In the genomic region with DNA sequence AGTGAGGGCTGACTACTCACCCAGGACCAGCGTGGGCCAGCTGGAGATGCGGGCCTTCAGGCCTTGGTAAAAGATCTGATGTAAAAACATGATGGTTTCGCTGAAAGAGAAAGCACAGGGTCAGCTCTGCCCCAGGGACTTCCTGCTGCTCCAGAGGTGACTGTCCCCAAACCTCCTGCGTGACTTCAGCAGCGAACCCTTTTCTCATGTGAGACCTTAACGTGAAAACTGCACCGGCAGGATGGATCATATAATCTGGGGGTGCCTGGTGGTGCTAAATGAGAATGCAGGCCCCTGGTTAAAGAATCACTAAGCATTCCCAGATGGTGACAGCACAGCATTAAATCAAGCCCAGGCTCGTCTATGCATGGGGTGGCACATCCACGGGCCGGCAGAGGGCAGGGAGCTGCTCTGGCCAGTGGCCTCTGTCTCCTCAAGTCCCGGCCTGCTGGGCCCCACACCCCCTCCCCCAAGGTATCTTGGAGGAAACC, we compare ENCODE assay signal across 11 cellular contexts. TPM values are rescaled to one million over a fixed set of nuclear protein-coding genes. Genes with fewer than 3 reads are reported as not detected.
DNase-seq lines count a peak whose midpoint lies in the region; ATAC-seq and TF ChIP-seq lines count a peak whose summit lies in the region.
"Had no signal": no experiment of that assay in that cellular context is flagged by ENCODE, and none has a peak within 500 bp of the region (broad histone marks: within the 10 kb centered on the region; RNA-seq: fewer than 3 reads in every experiment).

No MANE protein-coding gene starts in this region.

- no peaks in the 10 kb centered on the region for H3K4me1 Mint-ChIP-seq in endothelial cell (ENCODE audit: unreplicated experiment)
- H3K4me1 Mint-ChIP-seq in stimulated activated naive B cell treated with anti-CD40 and anti-IgM and Interleukin-4, amounts not matched to agents 10 μg/mL and 1 μg/mL and 100 μg/mL, for 72 hours, result no peaks in the 10 kb centered on the region
- H3K4me1 Mint-ChIP-seq in activated CD4-positive, alpha-beta T cell treated with anti-CD3 and anti-CD28 coated beads for 36 hours, result no peaks in the 10 kb centered on the region

- H3K4me3 Mint-ChIP-seq in endothelial cell (ENCODE audit: unreplicated experiment), result no peak overlapping the region
- no peak overlapping the region for H3K4me3 Mint-ChIP-seq in stimulated activated naive B cell treated with anti-CD40 and anti-IgM and Interleukin-4, amounts not matched to agents 10 μg/mL and 1 μg/mL and 100 μg/mL, for 72 hours
- H3K4me3 Mint-ChIP-seq in activated CD4-positive, alpha-beta T cell treated with anti-CD3 and anti-CD28 coated beads for 36 hours, result no peak overlapping the region
- H3K4me3 Mint-ChIP-seq: activated naive CD8-positive, alpha-beta T cell had no signal

- H3K9me3 Mint-ChIP-seq in endothelial cell (ENCODE audit: unreplicated experiment), result no peaks in the 10 kb centered on the region
- no peaks in the 10 kb centered on the region for H3K9me3 Mint-ChIP-seq in stimulated activated naive B cell treated with anti-CD40 and anti-IgM and Interleukin-4, amounts not matched to agents 10 μg/mL and 1 μg/mL and 100 μg/mL, for 72 hours
- H3K9me3 Mint-ChIP-seq in activated CD4-positive, alpha-beta T cell treated with anti-CD3 and anti-CD28 coated beads for 36 hours (ENCODE audit: low read depth), result no peaks in the 10 kb centered on the region

- H3K36me3 Mint-ChIP-seq in endothelial cell (ENCODE audit: low read depth, unreplicated experiment), result no peaks in the 10 kb centered on the region
- peaks cover 0 to 4% of the 10 kb centered on the region in 2 donors for H3K36me3 Mint-ChIP-seq in stimulated activated naive B cell treated with anti-CD40 and anti-IgM and Interleukin-4, amounts not matched to agents 10 μg/mL and 1 μg/mL and 100 μg/mL, for 72 hours
- H3K36me3 Mint-ChIP-seq in activated CD4-positive, alpha-beta T cell treated with anti-CD3 and anti-CD28 coated beads for 36 hours (ENCODE audit: low read depth), result no peaks in the 10 kb centered on the region
- H3K36me3 Mint-ChIP-seq: activated naive CD8-positive, alpha-beta T cell had no signal

- POLR2A ChIA-PET in activated CD4-positive, alpha-beta T cell treated with anti-CD3 and anti-CD28 coated beads for 36 hours (lab: Charles Lee), result no interaction called here

- ATAC-seq in GM19025 (IDR thresholded peaks at IDR 0.05; ENCODE audit: low read depth, unreplicated experiment), result peak; percentile 87
- peak; percentile 68 for ATAC-seq in HG03442 (IDR thresholded peaks at IDR 0.05; ENCODE audit: unreplicated experiment)
- ATAC-seq in stimulated activated naive B cell treated with anti-CD40 and anti-IgM and Interleukin-4, amounts not matched to agents 10 μg/mL and 1 μg/mL and 100 μg/mL, for 72 hours (replicated peaks), result peak; percentile 19 to 54
- ATAC-seq in GM21526 (IDR thresholded peaks at IDR 0.05; ENCODE audit: low FRiP score, unreplicated experiment), result no peak
- ATAC-seq in activated CD4-positive, alpha-beta T cell treated with anti-CD3 and anti-CD28 coated beads for 36 hours, result no peak

- H3K27me3 Mint-ChIP-seq in endothelial cell (ENCODE audit: unreplicated experiment), result peaks cover 7% of the 10 kb centered on the region
- peaks cover 29 to 32% of the 10 kb centered on the region in 2 donors for H3K27me3 Mint-ChIP-seq in stimulated activated naive B cell treated with anti-CD40 and anti-IgM and Interleukin-4, amounts not matched to agents 10 μg/mL and 1 μg/mL and 100 μg/mL, for 72 hours
- H3K27me3 Mint-ChIP-seq in activated CD4-positive, alpha-beta T cell treated with anti-CD3 and anti-CD28 coated beads for 36 hours, result peaks cover 14% of the 10 kb centered on the region

- no peak overlapping the region for H3K27ac Mint-ChIP-seq in endothelial cell (ENCODE audit: unreplicated experiment)
- peak overlapping the region; percentile 51 for H3K27ac Mint-ChIP-seq in stimulated activated naive B cell treated with anti-CD40 and anti-IgM and Interleukin-4, amounts not matched to agents 10 μg/mL and 1 μg/mL and 100 μg/mL, for 72 hours
- no peak overlapping the region for H3K27ac Mint-ChIP-seq in activated CD4-positive, alpha-beta T cell treated with anti-CD3 and anti-CD28 coated beads for 36 hours
- H3K27ac Mint-ChIP-seq: activated naive CD8-positive, alpha-beta T cell had no signal

- intact Hi-C loops in activated CD4-positive, alpha-beta T cell treated with anti-CD3 and anti-CD28 coated beads for 36 hours (cut with DNase I, micrococcal nuclease), result no loop called here

- DNase-seq in endothelial cell (ENCODE audit: low spot score) (no peak), RPMI8226 (no peak)
- no peak for DNase-seq in stimulated activated naive B cell treated with anti-CD40 and anti-IgM and Interleukin-4, amounts not matched to agents 10 μg/mL and 1 μg/mL and 100 μg/mL, for 72 hours
- DNase-seq in activated CD4-positive, alpha-beta T cell treated with anti-CD3 and anti-CD28 coated beads for 36 hours, result no peak
- DNase-seq: esophagus squamous epithelium; NCI-H510A treated with DMSO at 0.1 percent for 48 hours; stimulated activated CD4-positive, alpha-beta T cell treated with anti-CD3 and anti-CD28 coated beads, Interleukin-2, amount 100 ng/mL, for 48 hours had no signal

- CTCF ChIA-PET in activated CD4-positive, alpha-beta T cell treated with anti-CD3 and anti-CD28 coated beads for 36 hours (lab: Charles Lee), result no interaction called here

- peak; percentile 29 for TF ChIP-seq CTCF in endothelial cell (IDR thresholded peaks at IDR 0.05; ENCODE audit: unreplicated experiment)

RNA-seq across cellular contexts. Expression of a gene that starts 55.4 kb away (rescaled TPM):
- total RNA-seq in endothelial cell (ENCODE audit: unreplicated experiment), result not detected
- total RNA-seq in activated CD4-positive, alpha-beta T cell treated with anti-CD3 and anti-CD28 coated beads for 36 hours, result not detected

Comparison
In these comparisons a context has a peak if more than half of its experiments do, and no peak if none do; other contexts are left out.
1. ATAC-seq: peak in GM19025 (single experiment), HG03442 (single experiment) and stimulated activated naive B cell treated with anti-CD40 and anti-IgM and Interleukin-4, amounts not matched to agents 10 μg/mL and 1 μg/mL and 100 μg/mL, for 72 hours (2 of 2); none in GM21526 (single experiment) and activated CD4-positive, alpha-beta T cell treated with anti-CD3 and anti-CD28 coated beads for 36 hours (single experiment).